Comparison of ENCODE assay signal across 1 cellular context in genomic region chr14:105161964-105162363, GRCh38.
TF ChIP-seq lines count a peak whose summit lies in the region.

No MANE protein-coding gene starts in this region.

TF ChIP-seq in H1, 55 proteins besides CTCF, POLR2A, EP300 and RAD21 (continued from another document):
- TF ChIP-seq CHD7 (IDR thresholded peaks at IDR 0.05; ENCODE audit: insufficient replicate concordance, low read length), result no peak
- TF ChIP-seq RFX5 (IDR thresholded peaks at IDR 0.05; ENCODE audit: borderline replicate concordance, low read depth, low read length), result no peak
- no peak for TF ChIP-seq RNF2 (IDR thresholded peaks at IDR 0.05; ENCODE audit: borderline replicate concordance, low read depth, low read length, missing control alignments, poor library complexity, severe bottlenecking)
- TF ChIP-seq ZNF274 (IDR thresholded peaks at IDR 0.05; ENCODE audit: borderline replicate concordance, extremely low read depth, low read length), result no peak
- no peak for TF ChIP-seq TEAD4 (IDR thresholded peaks at IDR 0.05; ENCODE audit: low read depth, low read length)
- no peak for TF ChIP-seq ATF3 (IDR thresholded peaks at IDR 0.05; ENCODE audit: insufficient read depth, low read depth, low read length)
- TF ChIP-seq ATF2 (IDR thresholded peaks at IDR 0.05; ENCODE audit: low read length), result no peak
- TF ChIP-seq SUZ12 (IDR thresholded peaks at IDR 0.05; ENCODE audit: low read length), result no peak
- no peak for TF ChIP-seq JUN (IDR thresholded peaks at IDR 0.05; ENCODE audit: low read depth, low read length)
- no peak for TF ChIP-seq KDM1A (IDR thresholded peaks at IDR 0.05; ENCODE audit: borderline replicate concordance, low read length)
- TF ChIP-seq SAP30 (IDR thresholded peaks at IDR 0.05; ENCODE audit: insufficient read depth, insufficient replicate concordance, low read length), result no peak
- TF ChIP-seq KDM4A (IDR thresholded peaks at IDR 0.05; ENCODE audit: low read depth, low read length, severe bottlenecking), result no peak
- TF ChIP-seq NANOG (IDR thresholded peaks at IDR 0.05; ENCODE audit: insufficient read depth, low read depth, low read length, poor library complexity, severe bottlenecking), result no peak
- TF ChIP-seq CEBPB (IDR thresholded peaks at IDR 0.05; ENCODE audit: low read depth, low read length), result no peak
- TF ChIP-seq BACH1 (IDR thresholded peaks at IDR 0.05; ENCODE audit: low read length), result no peak
TF ChIP-seq in H1: peak in this region for 0.
